ENCODE assay signal across 20 cellular contexts in genomic region chr22:46195487-46196165, GRCh38. TPM values are rescaled to one million over a fixed set of nuclear protein-coding genes. Genes with fewer than 3 reads are reported as not detected.
A peak's percentile ranks its signal among the peaks of the same experiment; 100 is the strongest.
DNase-seq lines count a peak whose midpoint lies in the region; ATAC-seq and TF ChIP-seq lines count a peak whose summit lies in the region.
"Had no signal": no experiment of that assay in that cellular context is flagged by ENCODE, and none has a peak within 500 bp of the region (broad histone marks: within the 10 kb centered on the region; RNA-seq: fewer than 3 reads in every experiment).

No MANE protein-coding gene starts in this region.

- H3K4me3 Mint-ChIP-seq in type B pancreatic cell: no peak overlapping the region
- H3K4me3 Mint-ChIP-seq: CD14-positive monocyte; central memory CD8-positive, alpha-beta T cell; natural killer cell treated with Interleukin-12 subunit alpha and Interleukin-12 subunit beta and Interleukin-15 and Interleukin-18, amount 100 ng/mL, for 72 hours had no signal

- H3K27ac Mint-ChIP-seq in type B pancreatic cell: peak overlapping the region; percentile 64

- DNase-seq in Right ventricle myocardium inferior (ENCODE audit: missing footprints) (no peak), cardiac septum (ENCODE audit: low spot score) (no peak), fibroblast of villous mesenchyme (ENCODE audit: low read depth) (peak; percentile 71), mesenteric fat pad (ENCODE audit: low spot score) (peak; percentile 85), type B pancreatic cell (ENCODE audit: extremely low spot score, unreplicated experiment) (no peak), thyroid gland (no peak), T-helper 2 cell (no peak)
- DNase-seq: activated CD4-positive, alpha-beta T cell treated with anti-CD3 and anti-CD28 coated beads, Interleukin-2, amount 50 U/mL, for 4 hours; activated gamma-delta T cell; DMS 273 treated with DMSO at 0.1 percent for 48 hours; effector CD4-positive, alpha-beta T cell; esophagus squamous epithelium; NCI-H2029 treated with DMSO at 0.1 percent for 48 hours; NCI-H524 had no signal

- H3K36me3 ChIP-seq in thyroid gland: peaks cover 0 to 10% of the 10 kb centered on the region in 2 donors

- ATAC-seq in Right ventricle myocardium inferior (peak; percentile 5), HG02981 (IDR thresholded peaks at IDR 0.05; ENCODE audit: unreplicated experiment) (no peak)
- ATAC-seq: HCT116; natural killer cell treated with Interleukin-12 subunit alpha and Interleukin-12 subunit beta and Interleukin-15 and Interleukin-18, amount 100 ng/mL, for 72 hours had no signal

- H3K27me3 Mint-ChIP-seq in type B pancreatic cell: no peaks in the 10 kb centered on the region
- H3K27me3 Mint-ChIP-seq: central memory CD8-positive, alpha-beta T cell; natural killer cell treated with Interleukin-12 subunit alpha and Interleukin-12 subunit beta and Interleukin-15 and Interleukin-18, amount 100 ng/mL, for 72 hours had no signal

- no peaks in the 10 kb centered on the region for H3K4me1 Mint-ChIP-seq in type B pancreatic cell (ENCODE audit: unreplicated experiment)

- intact Hi-C loops in Right ventricle myocardium inferior (cut with DNase I) (loop anchor here (2.0 to 5.0 kb wide), 2 partner anchors 45 to 47 kb away; partner anchors contain the start of gene PPARA), cardiac septum (cut with DNase I) (no loop called here), thyroid gland (cut with DNase I) (no loop called here)

- peaks cover 9% of the 10 kb centered on the region for H3K36me3 Mint-ChIP-seq in type B pancreatic cell

- no peaks in the 10 kb centered on the region for H3K9me3 ChIP-seq in thyroid gland
- H3K9me3 ChIP-seq: esophagus squamous epithelium, vagina had no signal

- no peaks in the 10 kb centered on the region for H3K9me3 Mint-ChIP-seq in type B pancreatic cell
- H3K9me3 Mint-ChIP-seq: CD14-positive monocyte; central memory CD8-positive, alpha-beta T cell; natural killer cell treated with Interleukin-12 subunit alpha and Interleukin-12 subunit beta and Interleukin-15 and Interleukin-18, amount 100 ng/mL, for 72 hours had no signal

- no peak overlapping the region for H3K27ac ChIP-seq in thyroid gland
- H3K27ac ChIP-seq: esophagus squamous epithelium, vagina had no signal

- H3K4me1 ChIP-seq in thyroid gland: peaks cover 3 to 5% of the 10 kb centered on the region in 2 donors
- H3K4me1 ChIP-seq: esophagus squamous epithelium, vagina had no signal

- TF ChIP-seq CTCF in fibroblast of villous mesenchyme (IDR thresholded peaks at IDR 0.05; ENCODE audit: insufficient read depth, low read depth, low read length) (no peak), type B pancreatic cell (conservative IDR thresholded peaks at IDR 0.05) (no peak), thyroid gland (IDR thresholded peaks at IDR 0.05) (no peak)

- H3K27me3 ChIP-seq in thyroid gland: no peaks in the 10 kb centered on the region
- H3K27me3 ChIP-seq: esophagus squamous epithelium, vagina had no signal

- 89 to 93% methylated on average over 18 of the region's 18 CpGs for WGBS in thyroid gland, 2 donors

- TF ChIP-seq POLR2A in thyroid gland (IDR thresholded peaks at IDR 0.05): no peak

- no peak overlapping the region for H3K4me3 ChIP-seq in fibroblast of villous mesenchyme (ENCODE audit: low read depth, low read length)
- H3K4me3 ChIP-seq in thyroid gland (replicated peaks in 1 of 3): no peak overlapping the region
- H3K4me3 ChIP-seq: esophagus squamous epithelium, vagina had no signal

RNA-seq across cellular contexts. Expression of gene PPARA, which starts 45.3 kb away (rescaled TPM):
- total RNA-seq in Right ventricle myocardium inferior (70.5 TPM), cardiac septum (78.8 TPM), fibroblast of villous mesenchyme (14.2 and 15.5 TPM in 2 replicates), mesenteric fat pad (37.6 TPM), type B pancreatic cell (ENCODE audit: low replicate concordance) (22.7 and 22.9 TPM in 2 replicates), thyroid gland (10 to 100 TPM; 26.9 to 41.9 (median 37.4) TPM)

RNA-seq across cellular contexts. Expression of gene CDPF1, which starts 54.5 kb away (rescaled TPM):
- total RNA-seq in Right ventricle myocardium inferior (6.2 TPM), cardiac septum (7.6 TPM), fibroblast of villous mesenchyme (9.7 and 16.8 TPM in 2 replicates), mesenteric fat pad (7.6 TPM), type B pancreatic cell (ENCODE audit: low replicate concordance) (10.8 and 12.9 TPM in 2 replicates), thyroid gland (10 to 100 TPM; 12.8 to 34.4 (median 16.4) TPM)

Comparison
In these comparisons a context has a peak if more than half of its experiments do, and no peak if none do; other contexts are left out.
1. DNase-seq: peak in fibroblast of villous mesenchyme (single experiment) and mesenteric fat pad (single experiment); none in Right ventricle myocardium inferior (single experiment), cardiac septum (single experiment), type B pancreatic cell (single experiment), thyroid gland (0 of 2) and T-helper 2 cell (0 of 5).